Comparison of ENCODE assay signal across 10 cellular contexts in genomic region chr9:122228191-122228905, GRCh38. TPM values are rescaled to one million over a fixed set of nuclear protein-coding genes. Genes with fewer than 3 reads are reported as not detected.
DNase-seq lines count a peak whose midpoint lies in the region; ATAC-seq, FAIRE-seq and TF ChIP-seq lines count a peak whose summit lies in the region.
"Had no signal": no experiment of that assay in that cellular context is flagged by ENCODE, and none has a peak within 500 bp of the region (broad histone marks: within the 10 kb centered on the region; RNA-seq: fewer than 3 reads in every experiment).

No MANE protein-coding gene starts in this region.

- H4K20me1 ChIP-seq in mammary epithelial cell (ENCODE audit: insufficient read depth, low read length), result no peaks in the 10 kb centered on the region

- no peak overlapping the region for H3K27ac ChIP-seq in ACC112 (ENCODE audit: low read depth, low read length)
- H3K27ac ChIP-seq in HEK293 (ENCODE audit: extremely low read depth, low read depth, low read length), result no peak overlapping the region; the same call in 1 of the 2 replicates
- no peak overlapping the region for H3K27ac ChIP-seq in mammary epithelial cell (ENCODE audit: insufficient read depth, low read depth, low read length)
- no peak overlapping the region for H3K27ac ChIP-seq in mucosa of rectum (ENCODE audit: low read depth in 2 of 2, low read length in 2 of 2)

- H3K79me2 ChIP-seq in ACC112 (ENCODE audit: control insufficient read depth, insufficient read depth, low read length, unreplicated experiment) (no peaks in the 10 kb centered on the region), mammary epithelial cell (ENCODE audit: insufficient read depth, low read length) (no peaks in the 10 kb centered on the region)

- in situ Hi-C loops in mammary epithelial cell (cut with MboI; ENCODE audit: low sequenced_read_pairs in 2 of 2), result no loop called here

- FAIRE-seq in GM12892 (lab: Jason Lieb, UNC), result no peak
- FAIRE-seq: endometrium had no signal

- H3K4me3 ChIP-seq in ACC112 (ENCODE audit: low read depth, low read length) (peak overlapping the region; percentile 74), HEK293 (ENCODE audit: low read depth, low read length) (peak overlapping the region; percentile 46), mammary epithelial cell (replicated peaks in 1 of 3; ENCODE audit: insufficient read depth in 1 of 3, low read depth in 2 of 3, low read length in 3 of 3) (peak overlapping the region; percentile 34 to 49 (median 43)), mucosa of rectum (ENCODE audit: low read length in 2 of 2) (peak overlapping the region; percentile 31 to 43)

- WGBS in mammary epithelial cell (ENCODE audit: low coverage, missing lambda C conversion rate), result 0% methylated on average over 3 of the region's 83 CpGs

- intact Hi-C loops in mammary epithelial cell (cut with micrococcal nuclease), result no loop called here

- H3K4me2 ChIP-seq in mammary epithelial cell (ENCODE audit: insufficient read depth, low read depth, low read length), result peak overlapping the region; percentile 93

- TF ChIP-seq POLR2A in GM12892 (IDR thresholded peaks at IDR 0.05; ENCODE audit: low read depth, low read length), result no peak

- H3K9me3 ChIP-seq in HEK293 (ENCODE audit: control insufficient read depth, insufficient read depth, low read depth, low read length), result no peaks in the 10 kb centered on the region
- no peaks in the 10 kb centered on the region for H3K9me3 ChIP-seq in mammary epithelial cell (replicated peaks; ENCODE audit: insufficient read depth, low read length)
- no peaks in the 10 kb centered on the region for H3K9me3 ChIP-seq in mucosa of rectum (ENCODE audit: control insufficient read depth in 2 of 2, low read length in 2 of 2)

- H3K4me1 ChIP-seq in ACC112 (ENCODE audit: control insufficient read depth, insufficient read depth, low read length, unreplicated experiment), result peaks cover 3% of the 10 kb centered on the region
- H3K4me1 ChIP-seq in HEK293 (ENCODE audit: control insufficient read depth, insufficient read depth, low read length), result no peaks in the 10 kb centered on the region
- peaks cover 20% of the 10 kb centered on the region for H3K4me1 ChIP-seq in mammary epithelial cell (ENCODE audit: insufficient read depth, low read length)
- peaks cover 0 to 2% of the 10 kb centered on the region in 2 donors for H3K4me1 ChIP-seq in mucosa of rectum (ENCODE audit: control insufficient read depth in 2 of 2, insufficient read depth in 2 of 2, low read length in 2 of 2)

- H3K9ac ChIP-seq in mammary epithelial cell (ENCODE audit: insufficient read depth, low read length), result no peak overlapping the region
- no peak overlapping the region for H3K9ac ChIP-seq in mucosa of rectum (ENCODE audit: low read depth in 1 of 2, low read length in 2 of 2)

- H3K27me3 ChIP-seq in ACC112 (ENCODE audit: insufficient read depth, low read length) (peaks cover 51% of the 10 kb centered on the region), mammary epithelial cell (ENCODE audit: insufficient read depth, low read length) (peaks cover 18% of the 10 kb centered on the region), mucosa of rectum (ENCODE audit: control insufficient read depth in 2 of 2, insufficient read depth in 2 of 2, low read length in 2 of 2) (peaks cover 64 to 71% of the 10 kb centered on the region in 2 donors)

- H3K36me3 ChIP-seq in ACC112 (ENCODE audit: insufficient read depth, low read length) (no peaks in the 10 kb centered on the region), HEK293 (ENCODE audit: control insufficient read depth in 2 of 2, insufficient read depth in 1 of 2, low read length in 2 of 2) (no peaks in the 10 kb centered on the region), mammary epithelial cell (ENCODE audit: insufficient read depth, low read length) (no peaks in the 10 kb centered on the region), mucosa of rectum (ENCODE audit: control insufficient read depth in 2 of 2, insufficient read depth in 2 of 2, low read length in 2 of 2) (no peaks in the 10 kb centered on the region)

- H2AFZ ChIP-seq in ACC112 (ENCODE audit: low read length, unreplicated experiment), result no peak overlapping the region
- peak overlapping the region; percentile 78 for H2AFZ ChIP-seq in mammary epithelial cell (ENCODE audit: low read depth, low read length)

- POLR2A ChIA-PET in HEK293 (lab: Yijun Ruan, JAX), result interaction anchor here (0.8 to 1.9 kb wide), 3 partner anchors 14 to 70 kb away, joined by 3 to 8 read pairs (median 7); partner anchors contain the start of genes MRRF and RBM18

- no peak for TF ChIP-seq CTCF in HEK293 (tag by site-specific recombination; IDR thresholded peaks at IDR 0.05)
- TF ChIP-seq CTCF in mammary epithelial cell (conservative IDR thresholded peaks at IDR 0.05 in 1 of 2, IDR thresholded peaks at IDR 0.05 in 1 of 2; ENCODE audit: extremely low read depth in 1 of 2, insufficient read depth in 1 of 2, low read depth in 1 of 2, low read length in 2 of 2), result no peak

- CTCF ChIA-PET in HEK293 (lab: Yijun Ruan, JAX), result interaction anchor here (0.7 to 1.1 kb wide), 3 partner anchors 41 to 105 kb away, joined by 3 to 4 read pairs (median 4); no protein-coding TSS in a partner anchor
- CTCF ChIA-PET in mammary epithelial cell (lab: Charles Lee; ENCODE audit: low non-redundant PET), result no interaction called here

- no peak for ATAC-seq in GM18907 (IDR thresholded peaks at IDR 0.05; ENCODE audit: unreplicated experiment)

- dilution Hi-C loops in mammary epithelial cell (cut with HindIII; ENCODE audit: low sequenced_read_pairs), result no loop called here

- DNase-seq in mammary epithelial cell (no peak), GM12892 (ENCODE audit: insufficient read length) (no peak), activated gamma-delta T cell treated with Interleukin-2 at 50 U/mL for 16 hours (no peak), NCI-H2029 (lab: John Stamatoyannopoulos, UW) (no peak)
- DNase-seq: NCI-H2081 treated with DMSO at 0.1 percent for 48 hours had no signal

- no TSS peak for BruUV-seq in mammary epithelial cell (replicated peaks; lab: Mats Ljungman, UMichigan)

TF ChIP-seq in HEK293, 187 proteins besides CTCF, POLR2A, EP300 and RAD21 (continues in another document):
- no peak for TF ChIP-seq ZNF184 (tag by site-specific recombination; IDR thresholded peaks at IDR 0.05)
- no peak for TF ChIP-seq ZNF747 (tag by site-specific recombination; IDR thresholded peaks at IDR 0.05)
- no peak for TF ChIP-seq ZBTB44 (tag by site-specific recombination; IDR thresholded peaks at IDR 0.05)
- TF ChIP-seq, protein P1, sequence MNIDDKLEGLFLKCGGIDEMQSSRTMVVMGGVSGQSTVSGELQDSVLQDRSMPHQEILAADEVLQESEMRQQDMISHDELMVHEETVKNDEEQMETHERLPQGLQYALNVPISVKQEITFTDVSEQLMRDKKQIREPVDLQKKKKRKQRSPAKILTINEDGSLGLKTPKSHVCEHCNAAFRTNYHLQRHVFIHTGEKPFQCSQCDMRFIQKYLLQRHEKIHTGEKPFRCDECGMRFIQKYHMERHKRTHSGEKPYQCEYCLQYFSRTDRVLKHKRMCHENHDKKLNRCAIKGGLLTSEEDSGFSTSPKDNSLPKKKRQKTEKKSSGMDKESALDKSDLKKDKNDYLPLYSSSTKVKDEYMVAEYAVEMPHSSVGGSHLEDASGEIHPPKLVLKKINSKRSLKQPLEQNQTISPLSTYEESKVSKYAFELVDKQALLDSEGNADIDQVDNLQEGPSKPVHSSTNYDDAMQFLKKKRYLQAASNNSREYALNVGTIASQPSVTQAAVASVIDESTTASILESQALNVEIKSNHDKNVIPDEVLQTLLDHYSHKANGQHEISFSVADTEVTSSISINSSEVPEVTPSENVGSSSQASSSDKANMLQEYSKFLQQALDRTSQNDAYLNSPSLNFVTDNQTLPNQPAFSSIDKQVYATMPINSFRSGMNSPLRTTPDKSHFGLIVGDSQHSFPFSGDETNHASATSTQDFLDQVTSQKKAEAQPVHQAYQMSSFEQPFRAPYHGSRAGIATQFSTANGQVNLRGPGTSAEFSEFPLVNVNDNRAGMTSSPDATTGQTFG (tag by site-specific recombination; IDR thresholded peaks at IDR 0.05; ENCODE audit: borderline replicate concordance), result no peak
- no peak for TF ChIP-seq ZNF514 (tag by site-specific recombination; IDR thresholded peaks at IDR 0.05)
- no peak for TF ChIP-seq GFI1B (tag by site-specific recombination; IDR thresholded peaks at IDR 0.05)
- TF ChIP-seq IKZF3 (tag by site-specific recombination; IDR thresholded peaks at IDR 0.05), result no peak
- no peak for TF ChIP-seq ZBTB21 (tag by site-specific recombination; IDR thresholded peaks at IDR 0.05)
- 0 out of 2 replicates have a peak, but pooled peaks have one; percentile 14 for TF ChIP-seq ZXDB (tag by site-specific recombination; IDR thresholded peaks at IDR 0.05)
- no peak for TF ChIP-seq ZNF660 (tag by site-specific recombination; IDR thresholded peaks at IDR 0.05)
- TF ChIP-seq ZNF521 (tag by site-specific recombination; IDR thresholded peaks at IDR 0.05), result no peak
- no peak for TF ChIP-seq HOXD13 (CRISPR knock-in tag; IDR thresholded peaks at IDR 0.05; ENCODE audit: borderline replicate concordance)
- TF ChIP-seq ZNF621 (tag by site-specific recombination; IDR thresholded peaks at IDR 0.05), result no peak
- TF ChIP-seq SCRT2 (tag by site-specific recombination; IDR thresholded peaks at IDR 0.05), result no peak
- no peak for TF ChIP-seq ZNF560 (tag by site-specific recombination; IDR thresholded peaks at IDR 0.05; ENCODE audit: borderline replicate concordance)

RNA-seq across cellular contexts. Expression of gene LHX6, which starts 0.4 kb away (rescaled TPM):
- total RNA-seq in mammary epithelial cell, result 10 to 100 TPM in 1 of 2 donors, 1 to 10 TPM in 1; 4.5 to 22.3 TPM
- polyA plus RNA-seq in mammary epithelial cell, result 3.0 TPM
- 0.83 TPM for polyA minus RNA-seq in mammary epithelial cell
- polyA plus RNA-seq in GM12892 (2012; ENCODE audit: missing spikeins), result not detected

RNA-seq across cellular contexts. Expression of gene RBM18, which starts 36.3 kb away (rescaled TPM):
- 10 to 100 TPM; 14.3 to 39.7 TPM for total RNA-seq in mammary epithelial cell
- polyA plus RNA-seq in mammary epithelial cell, result 22.6 TPM
- 22.0 TPM for polyA minus RNA-seq in mammary epithelial cell
- polyA plus RNA-seq in GM12892 (2012; ENCODE audit: missing spikeins), result 11.8 TPM

RNA-seq across cellular contexts. Expression of gene MRRF, which starts 36.3 kb away (rescaled TPM):
- 10 to 100 TPM; 43.0 to 52.0 TPM for total RNA-seq in mammary epithelial cell
- polyA plus RNA-seq in mammary epithelial cell, result 65.8 TPM
- polyA minus RNA-seq in mammary epithelial cell, result 33.9 TPM
- polyA plus RNA-seq in GM12892 (2012; ENCODE audit: missing spikeins), result 53.1 TPM
